Comparison of ENCODE assay signal across 25 cellular contexts in genomic region chr18:14924226-14924625, GRCh38.
DNase-seq lines count a peak whose midpoint lies in the region; ATAC-seq, FAIRE-seq and TF ChIP-seq lines count a peak whose summit lies in the region.
"Had no signal": no experiment of that assay in that cellular context is flagged by ENCODE, and none has a peak within 500 bp of the region (broad histone marks: within the 10 kb centered on the region; RNA-seq: fewer than 3 reads in every experiment).

No MANE protein-coding gene starts in this region.

- H3K9me3 ChIP-seq in small intestine (ENCODE audit: control insufficient read depth, low read depth): no peaks in the 10 kb centered on the region
- H3K9me3 ChIP-seq in lower lobe of right lung: no peaks in the 10 kb centered on the region
- H3K9me3 ChIP-seq: BLaER1 treated with 17β-estradiol and CSF1 and Interleukin-3, amounts not matched to agents 10 nM and 100 nM had no signal

- no peak overlapping the region for H3K27ac Mint-ChIP-seq in activated CD8-positive, alpha-beta memory T cell treated with anti-CD3 and anti-CD28 coated beads, Interleukin-2, amount 10 ng/mL, durations not matched to agents 7 days and 5 days
- no peak overlapping the region for H3K27ac Mint-ChIP-seq in activated CD4-positive, alpha-beta T cell treated with anti-CD3 and anti-CD28 coated beads, Interleukin-2, amount 10 ng/mL, durations not matched to agents 24 days and 14 days
- H3K27ac Mint-ChIP-seq: GM23338 had no signal

- CTCF ChIA-PET in activated CD8-positive, alpha-beta memory T cell treated with anti-CD3 and anti-CD28 coated beads, Interleukin-2, amount 10 ng/mL, durations not matched to agents 7 days and 5 days (lab: Charles Lee): no interaction called here

- intact Hi-C loops in activated CD4-positive, alpha-beta T cell treated with anti-CD3 and anti-CD28 coated beads, Interleukin-2, amount 10 ng/mL, durations not matched to agents 24 days and 14 days (cut with micrococcal nuclease): no loop called here
- intact Hi-C loops in lower lobe of right lung (cut with DNase I): no loop called here

- DNase-seq in activated CD8-positive, alpha-beta memory T cell treated with anti-CD3 and anti-CD28 coated beads for 24 hours: peak; percentile 30
- DNase-seq in activated CD8-positive, alpha-beta memory T cell treated with anti-CD3 and anti-CD28 coated beads, Interleukin-2, amount 10 ng/mL, durations not matched to agents 7 days and 5 days: no peak
- DNase-seq in RPMI7951 (ENCODE audit: low read depth): peak; percentile 28
- peak; percentile 14 for DNase-seq in bronchial epithelial cell (ENCODE audit: low read depth)
- no peak for DNase-seq in small intestine
- DNase-seq in activated CD4-positive, alpha-beta T cell treated with anti-CD3 and anti-CD28 coated beads, Interleukin-2, amount 10 ng/mL, durations not matched to agents 24 days and 14 days: no peak
- no peak for DNase-seq in COLO829 (ENCODE audit: low spot score)
- DNase-seq in lower lobe of right lung: no peak
- DNase-seq: 8988T; Calu3; CD4-positive, alpha-beta memory T cell; DMS153; HCEC 1CT; KG1; NCI-H1694; NCI-H2081; NCI-H2171; NCI-H446; NCI-H526 had no signal

- H3K27me3 ChIP-seq in bronchial epithelial cell (ENCODE audit: control insufficient read depth, insufficient read depth, low read length) (no peaks in the 10 kb centered on the region), small intestine (ENCODE audit: control insufficient read depth in 2 of 2, insufficient read depth in 2 of 2, low read length in 2 of 2) (no peaks in the 10 kb centered on the region), lower lobe of right lung (ENCODE audit: low read depth) (no peaks in the 10 kb centered on the region)
- H3K27me3 ChIP-seq: BLaER1 treated with 17β-estradiol and CSF1 and Interleukin-3, amounts not matched to agents 10 nM and 100 nM had no signal

- TF ChIP-seq CTCF in bronchial epithelial cell (IDR thresholded peaks at IDR 0.05; ENCODE audit: insufficient read depth, low read length, severe bottlenecking) (no peak), lower lobe of right lung (IDR thresholded peaks at IDR 0.05) (no peak)

- no peaks in the 10 kb centered on the region for H3K9me3 Mint-ChIP-seq in activated CD8-positive, alpha-beta memory T cell treated with anti-CD3 and anti-CD28 coated beads, Interleukin-2, amount 10 ng/mL, durations not matched to agents 7 days and 5 days (ENCODE audit: low read depth)
- no peaks in the 10 kb centered on the region for H3K9me3 Mint-ChIP-seq in activated CD4-positive, alpha-beta T cell treated with anti-CD3 and anti-CD28 coated beads, Interleukin-2, amount 10 ng/mL, durations not matched to agents 24 days and 14 days

- FAIRE-seq in bronchial epithelial cell (lab: Jason Lieb, UNC): no peak
- FAIRE-seq in small intestine (lab: Jason Lieb, UNC): no peak
- FAIRE-seq: GM12891, HTR-8/SVneo had no signal

- no peak overlapping the region for H3K4me3 ChIP-seq in bronchial epithelial cell (ENCODE audit: low read depth, low read length)
- no peak overlapping the region for H3K4me3 ChIP-seq in small intestine (ENCODE audit: low read depth in 1 of 2, low read length in 2 of 2)
- H3K4me3 ChIP-seq in lower lobe of right lung: no peak overlapping the region
- H3K4me3 ChIP-seq: BLaER1 treated with 17β-estradiol and CSF1 and Interleukin-3, amounts not matched to agents 10 nM and 100 nM; GM23338 had no signal

- H3K4me3 Mint-ChIP-seq in activated CD8-positive, alpha-beta memory T cell treated with anti-CD3 and anti-CD28 coated beads, Interleukin-2, amount 10 ng/mL, durations not matched to agents 7 days and 5 days: no peak overlapping the region
- no peak overlapping the region for H3K4me3 Mint-ChIP-seq in activated CD4-positive, alpha-beta T cell treated with anti-CD3 and anti-CD28 coated beads, Interleukin-2, amount 10 ng/mL, durations not matched to agents 24 days and 14 days
- H3K4me3 Mint-ChIP-seq: GM23338 had no signal

- ATAC-seq in activated CD8-positive, alpha-beta memory T cell treated with anti-CD3 and anti-CD28 coated beads, Interleukin-2, amount 10 ng/mL, durations not matched to agents 7 days and 5 days: no peak
- ATAC-seq in lower lobe of right lung: no peak
- ATAC-seq: GM23338 had no signal

- no peaks in the 10 kb centered on the region for H3K36me3 Mint-ChIP-seq in activated CD8-positive, alpha-beta memory T cell treated with anti-CD3 and anti-CD28 coated beads, Interleukin-2, amount 10 ng/mL, durations not matched to agents 7 days and 5 days
- H3K36me3 Mint-ChIP-seq in activated CD4-positive, alpha-beta T cell treated with anti-CD3 and anti-CD28 coated beads, Interleukin-2, amount 10 ng/mL, durations not matched to agents 24 days and 14 days (ENCODE audit: low read depth): no peaks in the 10 kb centered on the region
- H3K36me3 Mint-ChIP-seq: CD4-positive, alpha-beta memory T cell had no signal

- no peak overlapping the region for H3K27ac ChIP-seq in small intestine (ENCODE audit: low read depth in 1 of 2, low read length in 1 of 2)
- H3K27ac ChIP-seq in lower lobe of right lung: no peak overlapping the region
- H3K27ac ChIP-seq: HL-60, RWPE1 had no signal

- no peaks in the 10 kb centered on the region for H3K36me3 ChIP-seq in bronchial epithelial cell (ENCODE audit: control insufficient read depth, insufficient read depth, low read length)
- H3K36me3 ChIP-seq in small intestine (ENCODE audit: control insufficient read depth in 2 of 2, insufficient read depth in 2 of 2, low read length in 2 of 2): no peaks in the 10 kb centered on the region
- no peaks in the 10 kb centered on the region for H3K36me3 ChIP-seq in lower lobe of right lung
- H3K36me3 ChIP-seq: BLaER1 treated with 17β-estradiol and CSF1 and Interleukin-3, amounts not matched to agents 10 nM and 100 nM had no signal

- no peaks in the 10 kb centered on the region for H3K27me3 Mint-ChIP-seq in activated CD8-positive, alpha-beta memory T cell treated with anti-CD3 and anti-CD28 coated beads, Interleukin-2, amount 10 ng/mL, durations not matched to agents 7 days and 5 days
- no peaks in the 10 kb centered on the region for H3K27me3 Mint-ChIP-seq in activated CD4-positive, alpha-beta T cell treated with anti-CD3 and anti-CD28 coated beads, Interleukin-2, amount 10 ng/mL, durations not matched to agents 24 days and 14 days
- H3K27me3 Mint-ChIP-seq: CD4-positive, alpha-beta memory T cell had no signal

- no peaks in the 10 kb centered on the region for H3K4me1 Mint-ChIP-seq in activated CD8-positive, alpha-beta memory T cell treated with anti-CD3 and anti-CD28 coated beads, Interleukin-2, amount 10 ng/mL, durations not matched to agents 7 days and 5 days
- peaks cover 3% of the 10 kb centered on the region for H3K4me1 Mint-ChIP-seq in activated CD4-positive, alpha-beta T cell treated with anti-CD3 and anti-CD28 coated beads, Interleukin-2, amount 10 ng/mL, durations not matched to agents 24 days and 14 days

- H3K4me1 ChIP-seq in small intestine (ENCODE audit: control insufficient read depth in 2 of 2, insufficient read depth in 1 of 2, low read depth in 1 of 2, low read length in 1 of 2) (peaks cover 0 to 1% of the 10 kb centered on the region in 2 donors), lower lobe of right lung (no peaks in the 10 kb centered on the region)

- 83 to 86% (median 85%) methylated on average over 4 of the region's 4 CpGs for WGBS in small intestine, 3 donors

Comparison
In these comparisons a context has a peak if more than half of its experiments do, and no peak if none do; other contexts are left out.
1. DNase-seq: peak in activated CD8-positive, alpha-beta memory T cell treated with anti-CD3 and anti-CD28 coated beads for 24 hours (single experiment), RPMI7951 (single experiment) and bronchial epithelial cell (single experiment); none in activated CD8-positive, alpha-beta memory T cell treated with anti-CD3 and anti-CD28 coated beads, Interleukin-2, amount 10 ng/mL, durations not matched to agents 7 days and 5 days (single experiment), small intestine (single experiment), activated CD4-positive, alpha-beta T cell treated with anti-CD3 and anti-CD28 coated beads, Interleukin-2, amount 10 ng/mL, durations not matched to agents 24 days and 14 days (single experiment), COLO829 (single experiment) and lower lobe of right lung (single experiment).